In genomic region chr10:69328346-69328687, GRCh38 we compare ENCODE assay signal across 1 cellular context.
TF ChIP-seq lines count a peak whose summit lies in the region.

No MANE protein-coding gene starts in this region.

TF ChIP-seq in H1, 55 proteins besides CTCF, POLR2A, EP300 and RAD21 (continued from another document):
- no peak for TF ChIP-seq CHD1 (IDR thresholded peaks at IDR 0.05; ENCODE audit: low read depth, low read length)
- no peak for TF ChIP-seq SIRT6 (IDR thresholded peaks at IDR 0.05; ENCODE audit: low read length)
- TF ChIP-seq KDM5A (IDR thresholded peaks at IDR 0.05; ENCODE audit: low read length), result no peak
- TF ChIP-seq BCL11A (IDR thresholded peaks at IDR 0.05; ENCODE audit: low read depth in 2 of 2, low read length in 2 of 2), result no peak
- TF ChIP-seq EZH2 (IDR thresholded peaks at IDR 0.05; ENCODE audit: low read depth, low read length, severe bottlenecking), result no peak
- no peak for TF ChIP-seq KDM4A (IDR thresholded peaks at IDR 0.05; ENCODE audit: low read depth, low read length, severe bottlenecking)
- TF ChIP-seq SRF (IDR thresholded peaks at IDR 0.05; ENCODE audit: low read depth, low read length), result no peak
- TF ChIP-seq KDM1A (IDR thresholded peaks at IDR 0.05; ENCODE audit: borderline replicate concordance, low read length), result no peak
